ENCODE assay signal across 10 cellular contexts in genomic region chr7:94632338-94633024, GRCh38. TPM values are rescaled to one million over a fixed set of nuclear protein-coding genes. Genes with fewer than 3 reads are reported as not detected.
DNase-seq lines count a peak whose midpoint lies in the region; ATAC-seq, FAIRE-seq and TF ChIP-seq lines count a peak whose summit lies in the region.
"Had no signal": no experiment of that assay in that cellular context is flagged by ENCODE, and none has a peak within 500 bp of the region (broad histone marks: within the 10 kb centered on the region; RNA-seq: fewer than 3 reads in every experiment).

No MANE protein-coding gene starts in this region.

- no peak overlapping the region for H3K4me3 ChIP-seq in bronchial epithelial cell (ENCODE audit: low read depth, low read length)
- no peak overlapping the region for H3K4me3 ChIP-seq in skeletal muscle cell (ENCODE audit: low read depth, low read length)
- H3K4me3 ChIP-seq: BLaER1 treated with 17β-estradiol and CSF1 and Interleukin-3, amounts not matched to agents 10 nM and 100 nM had no signal

- DNase-seq in NCI-H2107 treated with DMSO at 0.1 percent for 48 hours (lab: John Stamatoyannopoulos, UW; ENCODE audit: unreplicated experiment) (peak; percentile 80), NCI-H2107 (lab: John Stamatoyannopoulos, UW) (no peak), LHCN-M2 (ENCODE audit: low read depth) (peak; percentile 96), bronchial epithelial cell (ENCODE audit: low read depth) (peak; percentile 92), skeletal muscle cell (ENCODE audit: low read depth) (peak; percentile 69), HTR-8/SVneo (ENCODE audit: insufficient read length, low spot score) (no peak)
- DNase-seq: retina had no signal

- no peak for FAIRE-seq in bronchial epithelial cell (lab: Jason Lieb, UNC)
- FAIRE-seq in HTR-8/SVneo (lab: Jason Lieb, UNC), result no peak

- no peaks in the 10 kb centered on the region for H3K36me3 ChIP-seq in bronchial epithelial cell (ENCODE audit: control insufficient read depth, insufficient read depth, low read length)
- H3K36me3 ChIP-seq: BLaER1 treated with 17β-estradiol and CSF1 and Interleukin-3, amounts not matched to agents 10 nM and 100 nM had no signal

- ATAC-seq in HG02840 (IDR thresholded peaks at IDR 0.05; ENCODE audit: low FRiP score, unreplicated experiment) (no peak), GM21447 (IDR thresholded peaks at IDR 0.05; ENCODE audit: unreplicated experiment) (no peak)

- H3K27me3 ChIP-seq in bronchial epithelial cell (ENCODE audit: control insufficient read depth, insufficient read depth, low read length), result no peaks in the 10 kb centered on the region
- H3K27me3 ChIP-seq: BLaER1 treated with 17β-estradiol and CSF1 and Interleukin-3, amounts not matched to agents 10 nM and 100 nM had no signal

- no peak for TF ChIP-seq CTCF in bronchial epithelial cell (IDR thresholded peaks at IDR 0.05; ENCODE audit: insufficient read depth, low read length, severe bottlenecking)

RNA-seq across cellular contexts. Expression of gene SGCE, which starts 23.5 kb away (rescaled TPM):
- 92.1 and 138 TPM in 2 replicates for total RNA-seq in LHCN-M2 (2014; rRNA removed)
- 40.2 TPM for polyA plus RNA-seq in LHCN-M2 (2012)
- 20.0 and 23.0 TPM in 2 replicates for total RNA-seq in bronchial epithelial cell

Comparison
In these comparisons a context has a peak if more than half of its experiments do, and no peak if none do; other contexts are left out.
1. DNase-seq: peak in NCI-H2107 treated with DMSO at 0.1 percent for 48 hours (single experiment), LHCN-M2 (single experiment), bronchial epithelial cell (single experiment) and skeletal muscle cell (single experiment); none in NCI-H2107 (single experiment) and HTR-8/SVneo (single experiment).